27 cellular contexts compared by ENCODE assay signal in genomic region chr4:168960716-168961115, GRCh38.
"Had no signal": no experiment of that assay in that cellular context is flagged by ENCODE, and none has a peak within 500 bp of the region (broad histone marks: within the 10 kb centered on the region; RNA-seq: fewer than 3 reads in every experiment).

No MANE protein-coding gene starts in this region.

- H3K4me3 ChIP-seq: colonic mucosa, coronary artery, dorsolateral prefrontal cortex, esophagus muscularis mucosa, esophagus squamous epithelium, gastrocnemius medialis, gastroesophageal sphincter, heart left ventricle, heart right ventricle had no signal

- H3K27ac ChIP-seq: colonic mucosa, coronary artery, dorsolateral prefrontal cortex, epithelial cell of prostate, esophagus muscularis mucosa, esophagus squamous epithelium, foreskin keratinocyte, gastrocnemius medialis, gastroesophageal sphincter, heart left ventricle, heart right ventricle had no signal

- H3K36me3 ChIP-seq: colonic mucosa, esophagus muscularis mucosa, esophagus squamous epithelium, gastrocnemius medialis, gastroesophageal sphincter, heart left ventricle, heart right ventricle had no signal

- H3K4me1 ChIP-seq: colonic mucosa, esophagus muscularis mucosa, esophagus squamous epithelium, foreskin keratinocyte, gastrocnemius medialis, gastroesophageal sphincter, heart left ventricle, heart right ventricle had no signal

- DNase-seq: colonic mucosa; cortex of kidney; dermis blood vessel endothelial cell; dorsolateral prefrontal cortex; effector CD4-positive, alpha-beta T cell; effector CD8-positive, alpha-beta T cell; effector memory CD4-positive, alpha-beta T cell; effector memory CD8-positive, alpha-beta T cell; endodermal cell; erythroblast; esophagus squamous epithelium; foreskin fibroblast; foreskin keratinocyte; foreskin melanocyte; gastrocnemius medialis; glutamatergic neuron; head of caudate nucleus; heart left ventricle; heart right ventricle had no signal

- ATAC-seq: effector memory CD8-positive, alpha-beta T cell; esophagus mucosa; foreskin keratinocyte; gastrocnemius medialis; gastroesophageal sphincter; heart left ventricle; heart right ventricle had no signal

- H3K9me3 ChIP-seq: colonic mucosa, esophagus muscularis mucosa, gastrocnemius medialis had no signal

- FAIRE-seq: endometrium, endothelial cell of umbilical vein, frontal cortex had no signal

- H3K27me3 ChIP-seq: colonic mucosa, dorsolateral prefrontal cortex, esophagus muscularis mucosa, esophagus squamous epithelium, foreskin keratinocyte, gastrocnemius medialis, gastroesophageal sphincter, heart left ventricle, heart right ventricle had no signal
